Comparison of ENCODE assay signal across 29 cellular contexts in the genomic region with DNA sequence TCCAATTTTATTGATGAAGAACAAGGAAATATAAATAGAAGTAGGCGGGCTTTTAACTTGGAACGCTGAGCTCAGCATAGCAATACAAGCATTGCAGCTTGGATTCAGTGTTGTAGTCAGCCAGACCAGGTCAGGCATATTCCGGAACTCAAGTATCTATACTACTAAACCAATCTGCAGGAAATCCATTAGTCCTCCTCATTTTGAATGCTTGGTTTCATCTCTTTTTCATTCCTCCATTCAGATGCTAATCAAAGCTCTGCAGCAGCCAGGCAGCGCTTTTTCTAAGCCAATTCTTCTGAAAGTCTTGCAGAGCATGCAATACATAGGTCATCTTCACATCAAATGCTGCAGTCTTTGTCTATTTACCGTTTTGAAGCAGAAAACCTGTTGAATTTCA. TPM values are rescaled to one million over a fixed set of nuclear protein-coding genes. Genes with fewer than 3 reads are reported as not detected.
A peak's percentile ranks its signal among the peaks of the same experiment; 100 is the strongest.
DNase-seq lines count a peak whose midpoint lies in the region; ATAC-seq and TF ChIP-seq lines count a peak whose summit lies in the region.
"Had no signal": no experiment of that assay in that cellular context is flagged by ENCODE, and none has a peak within 500 bp of the region (broad histone marks: within the 10 kb centered on the region; RNA-seq: fewer than 3 reads in every experiment).

No MANE protein-coding gene starts in this region.

- H3K56ac ChIP-seq in mesendoderm (ENCODE audit: low read length): no peak overlapping the region

- H3K79me1 ChIP-seq in mesendoderm (ENCODE audit: low read length): peaks cover 2% of the 10 kb centered on the region

- TF ChIP-seq CTCF in endodermal cell (conservative IDR thresholded peaks at IDR 0.05) (no peak), body of pancreas (IDR thresholded peaks at IDR 0.05) (no peak)

- peaks cover 31% of the 10 kb centered on the region for H3K4me1 Mint-ChIP-seq in endodermal cell
- H3K4me1 Mint-ChIP-seq in activated CD4-positive, alpha-beta memory T cell treated with anti-CD3 and anti-CD28 coated beads for 36 hours (ENCODE audit: low read depth): no peaks in the 10 kb centered on the region
- H3K4me1 Mint-ChIP-seq: activated B cell treated with CpG ODN at 0.5 μM for 24 hours, naive B cell had no signal

- H3K36me3 Mint-ChIP-seq in endodermal cell (ENCODE audit: low read depth): peaks cover 2% of the 10 kb centered on the region
- peaks cover 1% of the 10 kb centered on the region for H3K36me3 Mint-ChIP-seq in activated CD4-positive, alpha-beta memory T cell treated with anti-CD3 and anti-CD28 coated beads for 36 hours

- H2AK5ac ChIP-seq in mesendoderm (ENCODE audit: low read length): no peak overlapping the region

- ATAC-seq in body of pancreas: no peak
- ATAC-seq: activated T-cell treated with anti-CD3 and anti-CD28 coated beads, Interleukin-2, amount 50 U/mL, for 72 hours; gastrocnemius medialis; sciatic nerve had no signal

- no peak for TF ChIP-seq POLR2A in body of pancreas (IDR thresholded peaks at IDR 0.05)

- no peaks in the 10 kb centered on the region for H3K79me2 ChIP-seq in mesendoderm (ENCODE audit: control insufficient read depth, insufficient read depth, low read length)

- intact Hi-C loops in activated CD4-positive, alpha-beta memory T cell treated with anti-CD3 and anti-CD28 coated beads for 36 hours (cut with micrococcal nuclease): no loop called here
- intact Hi-C loops in body of pancreas (cut with DNase I): no loop called here

- CTCF ChIA-PET in activated CD4-positive, alpha-beta memory T cell treated with anti-CD3 and anti-CD28 coated beads for 36 hours (lab: Charles Lee): no interaction called here

- H4K8ac ChIP-seq in mesendoderm (ENCODE audit: low read depth, low read length): no peak overlapping the region

- POLR2A ChIA-PET in activated CD4-positive, alpha-beta memory T cell treated with anti-CD3 and anti-CD28 coated beads for 36 hours (lab: Charles Lee): no interaction called here

- H3K9me3 ChIP-seq in HUES6 (ENCODE audit: control insufficient read depth, insufficient read depth, low read depth, low read length) (no peaks in the 10 kb centered on the region), endodermal cell (ENCODE audit: control insufficient read depth, low read length) (no peaks in the 10 kb centered on the region), body of pancreas (no peaks in the 10 kb centered on the region)
- H3K9me3 ChIP-seq: ascending aorta, gastrocnemius medialis, prostate gland, stomach, uterus had no signal

- peaks cover 1% of the 10 kb centered on the region for H3K9me3 Mint-ChIP-seq in endodermal cell
- H3K9me3 Mint-ChIP-seq in activated CD4-positive, alpha-beta memory T cell treated with anti-CD3 and anti-CD28 coated beads for 36 hours: no peaks in the 10 kb centered on the region
- H3K9me3 Mint-ChIP-seq: activated B cell treated with CpG ODN at 0.5 μM for 24 hours; activated T-cell treated with anti-CD3 and anti-CD28 coated beads, Interleukin-2, amount 50 U/mL, for 72 hours; central memory CD8-positive, alpha-beta T cell had no signal

- H3K4me2 ChIP-seq in mesendoderm (ENCODE audit: low read length): no peak overlapping the region

- H3K36me3 ChIP-seq in HUES6 (ENCODE audit: control insufficient read depth, insufficient read depth, low read length) (no peaks in the 10 kb centered on the region), endodermal cell (ENCODE audit: control insufficient read depth, insufficient read depth, low read length) (no peaks in the 10 kb centered on the region), mesendoderm (ENCODE audit: control insufficient read depth, insufficient read depth, low read length) (no peaks in the 10 kb centered on the region), body of pancreas (replicated peaks in 1 of 2; ENCODE audit: insufficient read depth in 1 of 2, low read depth in 2 of 2) (no peaks in the 10 kb centered on the region)
- H3K36me3 ChIP-seq: ascending aorta, gastrocnemius medialis, prostate gland, SJCRH30, stomach, uterus had no signal

- no peak overlapping the region for H2BK15ac ChIP-seq in mesendoderm (replicated peaks; ENCODE audit: low read depth)

- H3K23ac ChIP-seq in mesendoderm (ENCODE audit: low read length): no peak overlapping the region

- H3K27me3 ChIP-seq in HUES6 (ENCODE audit: control insufficient read depth, insufficient read depth, low read length): no peaks in the 10 kb centered on the region
- no peaks in the 10 kb centered on the region for H3K27me3 ChIP-seq in endodermal cell (ENCODE audit: control insufficient read depth, insufficient read depth, low read length, poor library complexity, severe bottlenecking)
- H3K27me3 ChIP-seq in mesendoderm (ENCODE audit: insufficient read depth, low read length, poor library complexity): no peaks in the 10 kb centered on the region
- no peaks in the 10 kb centered on the region for H3K27me3 ChIP-seq in body of pancreas
- H3K27me3 ChIP-seq: ascending aorta, gastrocnemius medialis, stomach, uterus had no signal

- no peak overlapping the region for H2BK120ac ChIP-seq in mesendoderm (ENCODE audit: low read depth, low read length)

- H3K27ac Mint-ChIP-seq in endodermal cell: no peak overlapping the region
- no peak overlapping the region for H3K27ac Mint-ChIP-seq in activated CD4-positive, alpha-beta memory T cell treated with anti-CD3 and anti-CD28 coated beads for 36 hours
- H3K27ac Mint-ChIP-seq: activated B cell treated with CpG ODN at 0.5 μM for 24 hours; activated T-cell treated with anti-CD3 and anti-CD28 coated beads, Interleukin-2, amount 50 U/mL, for 72 hours; HFFc6; naive B cell had no signal

- H3K18ac ChIP-seq in mesendoderm (ENCODE audit: low read length): no peak overlapping the region

- H2BK5ac ChIP-seq in mesendoderm (ENCODE audit: low read length): no peak overlapping the region

- H3K4me3 ChIP-seq in HUES6 (ENCODE audit: low read depth, low read length) (no peak overlapping the region), endodermal cell (ENCODE audit: low read length) (no peak overlapping the region), mesendoderm (ENCODE audit: low read length) (no peak overlapping the region), body of pancreas (no peak overlapping the region)
- H3K4me3 ChIP-seq: ascending aorta, gastrocnemius medialis, prostate gland, SJCRH30, stomach, uterus had no signal

- WGBS in endodermal cell (ENCODE audit: insufficient coverage in 1 of 2, insufficient read length in 1 of 2), 2 experiments: 31 to 40% methylated on average over 4 to 5 of the region's 5 CpGs
- no CpG with 5 or more reads among the region's 5 CpGs for WGBS in mesendoderm (ENCODE audit: extremely low coverage, insufficient coverage, low lambda C conversion rate)
- 67 to 75% methylated on average over 5 of the region's 5 CpGs for WGBS in body of pancreas, 2 donors

- no peak overlapping the region for H4K5ac ChIP-seq in mesendoderm (ENCODE audit: low read length)

- no peak overlapping the region for H3K9ac ChIP-seq in HUES6 (ENCODE audit: low read length)
- H3K9ac ChIP-seq in endodermal cell (ENCODE audit: extremely low read depth, low read length, poor library complexity, severe bottlenecking): no peak overlapping the region
- H3K9ac ChIP-seq in mesendoderm (ENCODE audit: low read length): no peak overlapping the region

- no peaks in the 10 kb centered on the region for H3K27me3 Mint-ChIP-seq in endodermal cell (ENCODE audit: insufficient read depth)
- no peaks in the 10 kb centered on the region for H3K27me3 Mint-ChIP-seq in activated CD4-positive, alpha-beta memory T cell treated with anti-CD3 and anti-CD28 coated beads for 36 hours
- H3K27me3 Mint-ChIP-seq: central memory CD8-positive, alpha-beta T cell had no signal

- peak overlapping the region; percentile 37; the same call in 1 of the 2 replicates for H3K27ac ChIP-seq in HUES6 (ENCODE audit: low read depth, low read length)
- H3K27ac ChIP-seq in endodermal cell (ENCODE audit: low read depth, low read length): peak overlapping the region; percentile 88
- H3K27ac ChIP-seq in mesendoderm (ENCODE audit: low read depth, low read length): no peak overlapping the region
- H3K27ac ChIP-seq in body of pancreas: no peak overlapping the region
- H3K27ac ChIP-seq: ascending aorta, gastrocnemius medialis, prostate gland, SJCRH30, stomach, uterus had no signal

- H3K4me1 ChIP-seq in HUES6 (ENCODE audit: control insufficient read depth, insufficient read depth, low read length) (peaks cover 33% of the 10 kb centered on the region), endodermal cell (ENCODE audit: control insufficient read depth, insufficient read depth, low read length) (peaks cover 10% of the 10 kb centered on the region), mesendoderm (ENCODE audit: control insufficient read depth, low read depth, low read length) (peaks cover 11% of the 10 kb centered on the region), body of pancreas (no peaks in the 10 kb centered on the region)
- H3K4me1 ChIP-seq: ascending aorta, gastrocnemius medialis, prostate gland, SJCRH30, uterus had no signal

- no peak overlapping the region for H3K4ac ChIP-seq in mesendoderm (ENCODE audit: low read depth, low read length)

- DNase-seq in ELF-1 (ENCODE audit: low read depth, low spot score) (peak; percentile 13), endodermal cell (peak; percentile 52), mesendoderm (peak; percentile 30), CD1c-positive myeloid dendritic cell (ENCODE audit: extremely low spot score) (no peak), NCI-H1436 (lab: John Stamatoyannopoulos, UW) (no peak), body of pancreas (no peak)
- DNase-seq in activated CD4-positive, alpha-beta memory T cell treated with anti-CD3 and anti-CD28 coated beads for 36 hours: no peak
- DNase-seq: ACHN; activated B cell treated with CpG ODN at 0.5 μM for 24 hours; activated CD4-positive, alpha-beta T cell treated with anti-CD3 and anti-CD28 coated beads, Interleukin-2, amount 50 U/mL, for 48 hours; activated T-cell treated with anti-CD3 and anti-CD28 coated beads, Interleukin-2, amount 50 U/mL, for 72 hours; DMS153; gastrocnemius medialis; HFFc6; midbrain; naive B cell; NCI-H446 treated with DMSO at 0.1 percent for 48 hours; NCI-H774; occipital lobe; SJCRH30; stimulated activated CD4-positive, alpha-beta T cell treated with anti-CD3 and anti-CD28 coated beads, Interleukin-12 subunit alpha, Interleukin-12 subunit beta, amount 100 ng/mL, for 4 hours; stimulated activated CD4-positive, alpha-beta T cell treated with anti-CD3 and anti-CD28 coated beads, Interleukin-2, amount 100 ng/mL, for 48 hours; stomach; uterus had no signal

- no peak overlapping the region for H3K4me3 Mint-ChIP-seq in endodermal cell
- H3K4me3 Mint-ChIP-seq in activated CD4-positive, alpha-beta memory T cell treated with anti-CD3 and anti-CD28 coated beads for 36 hours: no peak overlapping the region
- H3K4me3 Mint-ChIP-seq: activated B cell treated with CpG ODN at 0.5 μM for 24 hours; activated T-cell treated with anti-CD3 and anti-CD28 coated beads, Interleukin-2, amount 50 U/mL, for 72 hours; central memory CD8-positive, alpha-beta T cell; HFFc6; naive B cell had no signal

RNA-seq across cellular contexts. Expression of a gene that starts 49.0 kb away (rescaled TPM):
- total RNA-seq in endodermal cell: 10 to 100 TPM; 32.3 to 35.3 TPM
- polyA plus RNA-seq in endodermal cell (2013, experiment 1 of 2): 81.1 TPM
- 68.3 TPM for polyA plus RNA-seq in endodermal cell (2013, experiment 2 of 2)
- polyA plus RNA-seq in mesendoderm (2013, experiment 1 of 2): 15.2 TPM
- 16.5 TPM for polyA plus RNA-seq in mesendoderm (2013, experiment 2 of 2)
- 10 to 100 TPM; 28.5 to 30.5 TPM for total RNA-seq in activated CD4-positive, alpha-beta memory T cell treated with anti-CD3 and anti-CD28 coated beads for 36 hours
- total RNA-seq in body of pancreas: 10 to 100 TPM; 19.5 to 49.1 TPM

Comparison
In these comparisons a context has a peak if more than half of its experiments do, and no peak if none do; other contexts are left out.
1. DNase-seq: peak in ELF-1 (single experiment), endodermal cell (single experiment) and mesendoderm (single experiment); none in CD1c-positive myeloid dendritic cell (single experiment), activated CD4-positive, alpha-beta memory T cell treated with anti-CD3 and anti-CD28 coated beads for 36 hours (single experiment), NCI-H1436 (single experiment) and body of pancreas (0 of 4).
2. H3K27ac ChIP-seq: peak in HUES6 (single experiment) and endodermal cell (single experiment); none in mesendoderm (single experiment) and body of pancreas (0 of 4).